In genomic region chr3:139668332-139668731, GRCh38 we compare ENCODE assay signal across 30 cellular contexts. TPM values are rescaled to one million over a fixed set of nuclear protein-coding genes. Genes with fewer than 3 reads are reported as not detected.
DNase-seq lines count a peak whose midpoint lies in the region; ATAC-seq, FAIRE-seq and TF ChIP-seq lines count a peak whose summit lies in the region.
"Had no signal": no experiment of that assay in that cellular context is flagged by ENCODE, and none has a peak within 500 bp of the region (broad histone marks: within the 10 kb centered on the region; RNA-seq: fewer than 3 reads in every experiment).

No MANE protein-coding gene starts in this region.

- H3K23ac ChIP-seq in H1 (ENCODE audit: insufficient read length): no peak overlapping the region

- H3K27ac ChIP-seq in GM23338 (ENCODE audit: low read depth) (no peak overlapping the region; the same call in 1 of the 2 replicates), HUES48 (ENCODE audit: low read depth, low read length) (peak overlapping the region; percentile 74), HUES64 (ENCODE audit: low read depth, low read length) (peak overlapping the region; percentile 3; the same call in 1 of the 2 replicates), H1 (ENCODE audit: low read depth, low read length) (no peak overlapping the region)
- H3K27ac ChIP-seq: 22Rv1, A549, BLaER1 had no signal

- no peak overlapping the region for H2BK12ac ChIP-seq in H1 (ENCODE audit: low read depth, low read length)

- H4K20me1 ChIP-seq in GM23338 (replicated peaks; ENCODE audit: insufficient read depth): no peaks in the 10 kb centered on the region
- H4K20me1 ChIP-seq in H1 (replicated peaks in 1 of 2; ENCODE audit: control insufficient read depth in 1 of 2, insufficient read depth in 2 of 2, low read length in 2 of 2): no peaks in the 10 kb centered on the region
- H4K20me1 ChIP-seq: BLaER1 had no signal

- no peak overlapping the region for H3K4me3 ChIP-seq in GM23338
- no peak overlapping the region; the same call in 1 of the 2 replicates for H3K4me3 ChIP-seq in HUES48 (ENCODE audit: low read depth, low read length)
- no peak overlapping the region for H3K4me3 ChIP-seq in HUES64 (ENCODE audit: low read length)
- H3K4me3 ChIP-seq in H1 (ENCODE audit: extremely low read depth in 1 of 4, insufficient read depth in 2 of 4, low read depth in 3 of 4, low read length in 4 of 4): no peak overlapping the region; a peak in 1 of 8 replicates
- H3K4me3 ChIP-seq: A549, BLaER1, GM12878 had no signal

- intact Hi-C loops in left cardiac atrium (cut with DNase I): no loop called here

- H2BK5ac ChIP-seq in H1 (ENCODE audit: low read depth, low read length): no peak overlapping the region; the same call in 1 of the 2 replicates

- H3K9ac ChIP-seq in HUES48 (ENCODE audit: low read depth, low read length): no peak overlapping the region
- no peak overlapping the region for H3K9ac ChIP-seq in HUES64 (ENCODE audit: low read depth, low read length)
- H3K9ac ChIP-seq in H1 (replicated peaks in 1 of 4; ENCODE audit: extremely low read depth in 1 of 4, low read depth in 3 of 4, low read length in 3 of 4): no peak overlapping the region
- H3K9ac ChIP-seq: BLaER1 had no signal

- H4K91ac ChIP-seq in H1 (replicated peaks; ENCODE audit: insufficient read length, low read length): peak overlapping the region; percentile 42

- peak overlapping the region; percentile 14 for H3K4me2 ChIP-seq in GM23338
- H3K4me2 ChIP-seq in H1 (ENCODE audit: insufficient read depth in 1 of 2, low read depth in 2 of 2, low read length in 2 of 2): peak overlapping the region in 1 of 2 experiments; percentile 37; a peak in 2 of 4 replicates
- H3K4me2 ChIP-seq: A549, BLaER1 had no signal

- TF ChIP-seq EP300 in H1 (IDR thresholded peaks at IDR 0.05; ENCODE audit: borderline replicate concordance in 1 of 2, low read depth in 2 of 2, low read length in 2 of 2): no peak

- H3K79me1 ChIP-seq in H1 (ENCODE audit: low read depth, low read length): no peaks in the 10 kb centered on the region

- no peak overlapping the region for H2BK15ac ChIP-seq in H1 (ENCODE audit: low read length)

- H3K18ac ChIP-seq in H1 (ENCODE audit: extremely low read depth, low read length): no peak overlapping the region

- H3K9me2 ChIP-seq in GM23338 (ENCODE audit: insufficient read depth): peaks cover 5% of the 10 kb centered on the region

- H3K4me1 ChIP-seq in GM23338 (ENCODE audit: insufficient read depth): peaks cover 38% of the 10 kb centered on the region
- H3K4me1 ChIP-seq in HUES48 (ENCODE audit: control insufficient read depth, insufficient read depth, low read length): peaks cover 28% of the 10 kb centered on the region
- H3K4me1 ChIP-seq in HUES64 (ENCODE audit: insufficient read depth, low read length): peaks cover 18% of the 10 kb centered on the region
- peaks cover 0 to 8% (median 3%) of the 10 kb centered on the region in 4 experiments; a peak in 5 of 7 replicates for H3K4me1 ChIP-seq in H1 (replicated peaks in 1 of 4; ENCODE audit: control insufficient read depth in 3 of 4, insufficient read depth in 4 of 4, low read length in 3 of 4)
- H3K4me1 ChIP-seq: A549, BLaER1 had no signal

- POLR2A ChIA-PET in H1 (lab: Charles Lee; ENCODE audit: partially characterized antibody): interaction anchor here (1.0 kb wide), 1 partner anchor 13 kb away, joined by 3 read pairs; no protein-coding TSS in a partner anchor

- CTCF ChIA-PET in H1 (lab: Charles Lee; ENCODE audit: partially characterized antibody): interaction anchor here (0.6 kb wide), 1 partner anchor 279 kb away, joined by 3 read pairs; no protein-coding TSS in a partner anchor

- peak; percentile 64 for ATAC-seq in GM23338
- no peak for ATAC-seq in left cardiac atrium
- ATAC-seq: A549, GM12878 had no signal

- H3K27me3 ChIP-seq in GM23338 (ENCODE audit: insufficient read depth): no peaks in the 10 kb centered on the region
- H3K27me3 ChIP-seq in HUES48 (ENCODE audit: control insufficient read depth, insufficient read depth, low read length): no peaks in the 10 kb centered on the region; the same call in 1 of the 2 replicates
- peaks cover 9% of the 10 kb centered on the region; the same call in 1 of the 2 replicates for H3K27me3 ChIP-seq in HUES64 (ENCODE audit: insufficient read depth, low read length)
- H3K27me3 ChIP-seq in H1 (replicated peaks in 1 of 4; ENCODE audit: control insufficient read depth in 3 of 4, extremely low read depth in 1 of 4, insufficient read depth in 3 of 4, low read length in 3 of 4): peaks cover 0 to 4% (median 0%) of the 10 kb centered on the region in 4 experiments; a peak in 1 of 7 replicates
- H3K27me3 ChIP-seq: BE2C, BLaER1 had no signal

- H3K36me3 Mint-ChIP-seq in GM23338 (ENCODE audit: low read depth): no peaks in the 10 kb centered on the region
- H3K36me3 Mint-ChIP-seq: CD4-positive, alpha-beta memory T cell; CD4-positive, CD25-positive, alpha-beta regulatory T cell had no signal

- TF ChIP-seq CTCF in GM23338 (conservative IDR thresholded peaks at IDR 0.05; ENCODE audit: low read depth in 2 of 2) (no peak), H1 (IDR thresholded peaks at IDR 0.05; ENCODE audit: control extremely low read depth in 1 of 3, insufficient read depth in 1 of 3, low read depth in 1 of 3, low read length in 3 of 3) (no peak)

- H3K27me3 Mint-ChIP-seq in GM23338 (ENCODE audit: insufficient read depth, low read depth, poor library complexity): no peaks in the 10 kb centered on the region
- H3K27me3 Mint-ChIP-seq: CD4-positive, alpha-beta memory T cell had no signal

- H3K36me3 ChIP-seq in GM23338 (ENCODE audit: insufficient read depth): no peaks in the 10 kb centered on the region
- H3K36me3 ChIP-seq in HUES48 (ENCODE audit: control insufficient read depth, insufficient read depth, low read length): no peaks in the 10 kb centered on the region
- no peaks in the 10 kb centered on the region for H3K36me3 ChIP-seq in HUES64 (ENCODE audit: insufficient read depth, low read length)
- no peaks in the 10 kb centered on the region for H3K36me3 ChIP-seq in H1 (ENCODE audit: control insufficient read depth in 2 of 4, insufficient read depth in 4 of 4, low read length in 3 of 4)
- H3K36me3 ChIP-seq: BE2C, BLaER1 had no signal

- H4K8ac ChIP-seq in H1 (ENCODE audit: extremely low read depth, insufficient read depth, low read length): no peak overlapping the region

- TF ChIP-seq RAD21 in H1 (IDR thresholded peaks at IDR 0.05 in 1 of 2, conservative IDR thresholded peaks at IDR 0.05 in 1 of 2; ENCODE audit: low read depth in 2 of 2, low read length in 2 of 2): no peak

- FAIRE-seq in H1 (lab: Jason Lieb, UNC): no peak
- FAIRE-seq: A549, GM12878, GM12892, GM18507 had no signal

- H3K27ac Mint-ChIP-seq in GM23338: peak overlapping the region; percentile 56
- H3K27ac Mint-ChIP-seq: CD14-positive monocyte; CD4-positive, alpha-beta memory T cell; CD4-positive, CD25-positive, alpha-beta regulatory T cell; CD8-positive, alpha-beta memory T cell had no signal

- no peak overlapping the region for H4K5ac ChIP-seq in H1 (ENCODE audit: insufficient read length, low read depth, low read length)

- no peak overlapping the region for H2AK5ac ChIP-seq in H1 (ENCODE audit: low read depth, low read length)

- no peak for TF ChIP-seq POLR2A in H1 (IDR thresholded peaks at IDR 0.05; ENCODE audit: control extremely low read depth in 1 of 2, low read depth in 2 of 2, low read length in 2 of 2)

- H3K23me2 ChIP-seq in H1 (ENCODE audit: low read depth, low read length): no peaks in the 10 kb centered on the region

- no peak overlapping the region for H2BK120ac ChIP-seq in H1 (replicated peaks; ENCODE audit: low read depth, low read length)

- H3K9me3 Mint-ChIP-seq in GM23338: no peaks in the 10 kb centered on the region
- H3K9me3 Mint-ChIP-seq: CD4-positive, alpha-beta memory T cell; CD8-positive, alpha-beta memory T cell had no signal

- H3K4me3 Mint-ChIP-seq in GM23338: no peak overlapping the region
- H3K4me3 Mint-ChIP-seq: CD14-positive monocyte; CD4-positive, alpha-beta memory T cell; CD4-positive, CD25-positive, alpha-beta regulatory T cell; CD8-positive, alpha-beta memory T cell had no signal

- H3K9me3 ChIP-seq in HUES48 (ENCODE audit: control insufficient read depth, insufficient read depth, low read length): no peaks in the 10 kb centered on the region
- no peaks in the 10 kb centered on the region for H3K9me3 ChIP-seq in HUES64 (ENCODE audit: insufficient read depth, low read depth, low read length)
- H3K9me3 ChIP-seq in H1 (ENCODE audit: insufficient read depth in 2 of 2, low read depth in 1 of 2, low read length in 1 of 2): no peaks in the 10 kb centered on the region
- H3K9me3 ChIP-seq: A549, BE2C, BLaER1 had no signal

- H3K4me1 Mint-ChIP-seq in GM23338: peaks cover 30% of the 10 kb centered on the region
- H3K4me1 Mint-ChIP-seq: CD4-positive, alpha-beta memory T cell; CD4-positive, CD25-positive, alpha-beta regulatory T cell; CD8-positive, alpha-beta memory T cell had no signal

- no peak overlapping the region for H3K56ac ChIP-seq in H1 (replicated peaks; ENCODE audit: insufficient read length, low read depth, low read length)

- no peak overlapping the region for H3K4ac ChIP-seq in H1 (replicated peaks; ENCODE audit: insufficient read length, low read depth, low read length)

- DNase-seq in GM23338 (ENCODE audit: low spot score) (peak; percentile 26), H1 (ENCODE audit: low read depth in 1 of 2, low spot score in 2 of 2) (no peak), left cardiac atrium (no peak), AML-193 (lab: John Stamatoyannopoulos, UW) (no peak), KG1 (lab: John Stamatoyannopoulos, UW) (no peak)
- DNase-seq in stimulated activated CD4-positive, alpha-beta T cell treated with anti-CD3 and anti-CD28 coated beads, Interleukin-1b, Interleukin-23, amount 100 ng/mL, for 48 hours: no peak
- DNase-seq: BE2C; C1 segment of cervical spinal cord; CD4-positive, alpha-beta memory T cell; CD4-positive, CD25-positive, alpha-beta regulatory T cell; CD8-positive, alpha-beta memory T cell; COR-L47; DMS 273 treated with DMSO at 0.1 percent for 48 hours; DMS153; DMS53; DMS79; DND-41; EL; GDM1 had no signal

- H3K79me2 ChIP-seq in GM23338 (replicated peaks; ENCODE audit: insufficient read depth) (no peaks in the 10 kb centered on the region), H1 (ENCODE audit: control insufficient read depth in 1 of 2, insufficient read depth in 2 of 2, low read length in 2 of 2) (no peaks in the 10 kb centered on the region)

- H3K14ac ChIP-seq in H1 (ENCODE audit: insufficient read length): no peak overlapping the region

- H2AFZ ChIP-seq in GM23338: no peak overlapping the region
- no peak overlapping the region for H2AFZ ChIP-seq in H1 (ENCODE audit: low read length)

- H3F3A ChIP-seq in GM23338 (replicated peaks; ENCODE audit: low read depth): no peaks in the 10 kb centered on the region

- peak overlapping the region; percentile 62; the same call in 1 of the 2 replicates for H2BK20ac ChIP-seq in H1 (ENCODE audit: low read length)

RNA-seq across cellular contexts. Expression of gene NMNAT3, which starts 9.4 kb away (rescaled TPM):
- 7.4 and 9.2 TPM in 2 replicates for total RNA-seq in GM23338 (2014; rRNA removed; shearing (Covaris generic))
- polyA plus RNA-seq in GM23338 (2016; fragmentation: Nextera tagmentation; extraction: Ambion mirVana) (8.2 and 8.3 TPM in 2 replicates), H1 (2011; rRNA removed) (4.2 and 6.3 TPM in 2 replicates)
- 1.6 TPM for polyA plus RNA-seq in HUES64 (2013, experiment 1 of 2)
- polyA plus RNA-seq in HUES64 (2013, experiment 2 of 2): 3.2 TPM
- total RNA-seq in H1 (2021; fragmentation: NEBNext Ultra II Directional; extraction: Animal tissue kit (Norgen Biotek cat#: 25700)): 3.5 and 4.3 TPM in 2 replicates
- 3.5 TPM for polyA plus RNA-seq in H1 (2011; cell fraction: cytosol; rRNA removed)
- 5.4 TPM for polyA plus RNA-seq in H1 (2011; cell fraction: nucleus; rRNA removed)
- 2.6 to 3.5 TPM (median 3.2 TPM) in 4 replicates for polyA plus RNA-seq in H1 (2012, experiment 1 of 2)
- 2.1 TPM for polyA plus RNA-seq in H1 (2012, experiment 2 of 2)
- polyA plus RNA-seq in H1 (2013, experiment 1 of 2): 4.0 TPM
- 5.1 TPM for polyA plus RNA-seq in H1 (2013, experiment 2 of 2)
- 5.7 and 7.0 TPM in 2 replicates for polyA minus RNA-seq in H1 (2011; rRNA and poly(A)+ RNA removed)
- 5.4 TPM for polyA minus RNA-seq in H1 (2011; cell fraction: cytosol; rRNA and poly(A)+ RNA removed)
- polyA minus RNA-seq in H1 (2011; cell fraction: nucleus; rRNA and poly(A)+ RNA removed): 10.2 TPM
- total RNA-seq in left cardiac atrium: 10 to 100 TPM; 13.0 to 14.8 TPM
- total RNA-seq: A172, G401 had no signal

Comparison
In these comparisons a context has a peak if more than half of its experiments do, and no peak if none do; other contexts are left out.
1. H3K27ac ChIP-seq: peak in HUES48 (single experiment) and HUES64 (single experiment); none in GM23338 (single experiment) and H1 (single experiment).